ENCODE assay signal across 1 cellular context in genomic region chr12:6323340-6323994, GRCh38.
A peak's percentile ranks its signal among the peaks of the same experiment; 100 is the strongest.
TF ChIP-seq lines count a peak whose summit lies in the region.

No MANE protein-coding gene starts in this region.

TF ChIP-seq in HepG2, 621 proteins besides CTCF, POLR2A, EP300 and RAD21 (continued from another document and continues in another):
- no peak for TF ChIP-seq HNF1B (CRISPR knock-in tag; IDR thresholded peaks at IDR 0.05)
- no peak for TF ChIP-seq THAP11 (CRISPR knock-in tag; IDR thresholded peaks at IDR 0.05)
- TF ChIP-seq ZNF326 (CRISPR knock-in tag; IDR thresholded peaks at IDR 0.05; ENCODE audit: borderline replicate concordance), result no peak
- TF ChIP-seq ZFP37 (CRISPR knock-in tag; IDR thresholded peaks at IDR 0.05; ENCODE audit: borderline replicate concordance), result no peak
- TF ChIP-seq GLMP (CRISPR knock-in tag; IDR thresholded peaks at IDR 0.05; ENCODE audit: borderline replicate concordance), result no peak
- no peak for TF ChIP-seq ZNF761 (CRISPR knock-in tag; conservative IDR thresholded peaks at IDR 0.05)
- TF ChIP-seq ZNF567 (CRISPR knock-in tag; IDR thresholded peaks at IDR 0.05; ENCODE audit: borderline replicate concordance), result no peak
- TF ChIP-seq, protein P1, sequence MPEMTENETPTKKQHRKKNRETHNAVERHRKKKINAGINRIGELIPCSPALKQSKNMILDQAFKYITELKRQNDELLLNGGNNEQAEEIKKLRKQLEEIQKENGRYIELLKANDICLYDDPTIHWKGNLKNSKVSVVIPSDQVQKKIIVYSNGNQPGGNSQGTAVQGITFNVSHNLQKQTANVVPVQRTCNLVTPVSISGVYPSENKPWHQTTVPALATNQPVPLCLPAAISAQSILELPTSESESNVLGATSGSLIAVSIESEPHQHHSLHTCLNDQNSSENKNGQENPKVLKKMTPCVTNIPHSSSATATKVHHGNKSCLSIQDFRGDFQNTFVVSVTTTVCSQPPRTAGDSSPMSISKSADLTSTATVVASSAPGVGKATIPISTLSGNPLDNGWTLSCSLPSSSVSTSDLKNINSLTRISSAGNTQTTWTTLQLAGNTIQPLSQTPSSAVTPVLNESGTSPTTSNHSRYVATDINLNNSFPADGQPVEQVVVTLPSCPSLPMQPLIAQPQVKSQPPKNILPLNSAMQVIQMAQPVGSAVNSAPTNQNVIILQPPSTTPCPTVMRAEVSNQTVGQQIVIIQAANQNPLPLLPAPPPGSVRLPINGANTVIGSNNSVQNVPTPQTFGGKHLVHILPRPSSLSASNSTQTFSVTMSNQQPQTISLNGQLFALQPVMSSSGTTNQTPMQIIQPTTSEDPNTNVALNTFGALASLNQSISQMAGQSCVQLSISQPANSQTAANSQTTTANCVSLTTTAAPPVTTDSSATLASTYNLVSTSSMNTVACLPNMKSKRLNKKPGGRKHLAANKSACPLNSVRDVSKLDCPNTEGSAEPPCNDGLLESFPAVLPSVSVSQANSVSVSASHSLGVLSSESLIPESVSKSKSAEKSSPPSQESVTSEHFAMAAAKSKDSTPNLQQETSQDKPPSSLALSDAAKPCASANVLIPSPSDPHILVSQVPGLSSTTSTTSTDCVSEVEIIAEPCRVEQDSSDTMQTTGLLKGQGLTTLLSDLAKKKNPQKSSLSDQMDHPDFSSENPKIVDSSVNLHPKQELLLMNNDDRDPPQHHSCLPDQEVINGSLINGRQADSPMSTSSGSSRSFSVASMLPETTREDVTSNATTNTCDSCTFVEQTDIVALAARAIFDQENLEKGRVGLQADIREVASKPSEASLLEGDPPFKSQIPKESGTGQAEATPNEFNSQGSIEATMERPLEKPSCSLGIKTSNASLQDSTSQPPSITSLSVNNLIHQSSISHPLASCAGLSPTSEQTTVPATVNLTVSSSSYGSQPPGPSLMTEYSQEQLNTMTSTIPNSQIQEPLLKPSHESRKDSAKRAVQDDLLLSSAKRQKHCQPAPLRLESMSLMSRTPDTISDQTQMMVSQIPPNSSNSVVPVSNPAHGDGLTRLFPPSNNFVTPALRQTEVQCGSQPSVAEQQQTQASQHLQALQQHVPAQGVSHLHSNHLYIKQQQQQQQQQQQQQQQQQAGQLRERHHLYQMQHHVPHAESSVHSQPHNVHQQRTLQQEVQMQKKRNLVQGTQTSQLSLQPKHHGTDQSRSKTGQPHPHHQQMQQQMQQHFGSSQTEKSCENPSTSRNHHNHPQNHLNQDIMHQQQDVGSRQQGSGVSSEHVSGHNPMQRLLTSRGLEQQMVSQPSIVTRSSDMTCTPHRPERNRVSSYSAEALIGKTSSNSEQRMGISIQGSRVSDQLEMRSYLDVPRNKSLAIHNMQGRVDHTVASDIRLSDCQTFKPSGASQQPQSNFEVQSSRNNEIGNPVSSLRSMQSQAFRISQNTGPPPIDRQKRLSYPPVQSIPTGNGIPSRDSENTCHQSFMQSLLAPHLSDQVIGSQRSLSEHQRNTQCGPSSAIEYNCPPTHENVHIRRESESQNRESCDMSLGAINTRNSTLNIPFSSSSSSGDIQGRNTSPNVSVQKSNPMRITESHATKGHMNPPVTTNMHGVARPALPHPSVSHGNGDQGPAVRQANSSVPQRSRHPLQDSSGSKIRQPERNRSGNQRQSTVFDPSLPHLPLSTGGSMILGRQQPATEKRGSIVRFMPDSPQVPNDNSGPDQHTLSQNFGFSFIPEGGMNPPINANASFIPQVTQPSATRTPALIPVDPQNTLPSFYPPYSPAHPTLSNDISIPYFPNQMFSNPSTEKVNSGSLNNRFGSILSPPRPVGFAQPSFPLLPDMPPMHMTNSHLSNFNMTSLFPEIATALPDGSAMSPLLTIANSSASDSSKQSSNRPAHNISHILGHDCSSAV (CRISPR knock-in tag; IDR thresholded peaks at IDR 0.05; ENCODE audit: borderline replicate concordance), result no peak
- TF ChIP-seq DZIP1 (CRISPR knock-in tag; IDR thresholded peaks at IDR 0.05), result no peak
- no peak for TF ChIP-seq THAP7 (CRISPR knock-in tag; IDR thresholded peaks at IDR 0.05)
- peak; percentile 14 for TF ChIP-seq ASH2L (IDR thresholded peaks at IDR 0.05; ENCODE audit: insufficient read length, low read depth, low read length)
- TF ChIP-seq, protein P2, sequence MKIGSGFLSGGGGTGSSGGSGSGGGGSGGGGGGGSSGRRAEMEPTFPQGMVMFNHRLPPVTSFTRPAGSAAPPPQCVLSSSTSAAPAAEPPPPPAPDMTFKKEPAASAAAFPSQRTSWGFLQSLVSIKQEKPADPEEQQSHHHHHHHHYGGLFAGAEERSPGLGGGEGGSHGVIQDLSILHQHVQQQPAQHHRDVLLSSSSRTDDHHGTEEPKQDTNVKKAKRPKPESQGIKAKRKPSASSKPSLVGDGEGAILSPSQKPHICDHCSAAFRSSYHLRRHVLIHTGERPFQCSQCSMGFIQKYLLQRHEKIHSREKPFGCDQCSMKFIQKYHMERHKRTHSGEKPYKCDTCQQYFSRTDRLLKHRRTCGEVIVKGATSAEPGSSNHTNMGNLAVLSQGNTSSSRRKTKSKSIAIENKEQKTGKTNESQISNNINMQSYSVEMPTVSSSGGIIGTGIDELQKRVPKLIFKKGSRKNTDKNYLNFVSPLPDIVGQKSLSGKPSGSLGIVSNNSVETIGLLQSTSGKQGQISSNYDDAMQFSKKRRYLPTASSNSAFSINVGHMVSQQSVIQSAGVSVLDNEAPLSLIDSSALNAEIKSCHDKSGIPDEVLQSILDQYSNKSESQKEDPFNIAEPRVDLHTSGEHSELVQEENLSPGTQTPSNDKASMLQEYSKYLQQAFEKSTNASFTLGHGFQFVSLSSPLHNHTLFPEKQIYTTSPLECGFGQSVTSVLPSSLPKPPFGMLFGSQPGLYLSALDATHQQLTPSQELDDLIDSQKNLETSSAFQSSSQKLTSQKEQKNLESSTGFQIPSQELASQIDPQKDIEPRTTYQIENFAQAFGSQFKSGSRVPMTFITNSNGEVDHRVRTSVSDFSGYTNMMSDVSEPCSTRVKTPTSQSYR (CRISPR knock-in tag; IDR thresholded peaks at IDR 0.05; ENCODE audit: borderline replicate concordance), result no peak
- 0 out of 2 replicates have a peak, but pooled peaks have one; percentile 13 for TF ChIP-seq ZKSCAN8 (CRISPR knock-in tag; IDR thresholded peaks at IDR 0.05; ENCODE audit: borderline replicate concordance)
- TF ChIP-seq TSC22D2 (CRISPR knock-in tag; IDR thresholded peaks at IDR 0.05; ENCODE audit: borderline replicate concordance), result no peak
- no peak for TF ChIP-seq ZNF547 (CRISPR knock-in tag; IDR thresholded peaks at IDR 0.05)
- no peak for TF ChIP-seq ZNF501 (CRISPR knock-in tag; IDR thresholded peaks at IDR 0.05)
- TF ChIP-seq MAFF (IDR thresholded peaks at IDR 0.05; ENCODE audit: low read depth, low read length), result peak; percentile 50
- no peak for TF ChIP-seq RARG (CRISPR knock-in tag; IDR thresholded peaks at IDR 0.05; ENCODE audit: low read depth)
- no peak for TF ChIP-seq ZNF207 (IDR thresholded peaks at IDR 0.05; ENCODE audit: borderline replicate concordance)
- TF ChIP-seq ZFP41 (CRISPR knock-in tag; IDR thresholded peaks at IDR 0.05; ENCODE audit: borderline replicate concordance), result no peak
- no peak for TF ChIP-seq GFI1 (CRISPR knock-in tag; IDR thresholded peaks at IDR 0.05; ENCODE audit: borderline replicate concordance)
- TF ChIP-seq SMC3 (IDR thresholded peaks at IDR 0.05; ENCODE audit: low read length), result peak; percentile 65
- no peak for TF ChIP-seq NRL (CRISPR knock-in tag; IDR thresholded peaks at IDR 0.05; ENCODE audit: borderline replicate concordance)
- TF ChIP-seq ZNF563 (CRISPR knock-in tag; IDR thresholded peaks at IDR 0.05), result no peak
- TF ChIP-seq ESRRA (CRISPR knock-in tag; IDR thresholded peaks at IDR 0.05; ENCODE audit: low read depth), result no peak; the same call in 1 of the 2 replicates
- no peak for TF ChIP-seq SIX4 (CRISPR knock-in tag; IDR thresholded peaks at IDR 0.05)
- TF ChIP-seq, protein P3, sequence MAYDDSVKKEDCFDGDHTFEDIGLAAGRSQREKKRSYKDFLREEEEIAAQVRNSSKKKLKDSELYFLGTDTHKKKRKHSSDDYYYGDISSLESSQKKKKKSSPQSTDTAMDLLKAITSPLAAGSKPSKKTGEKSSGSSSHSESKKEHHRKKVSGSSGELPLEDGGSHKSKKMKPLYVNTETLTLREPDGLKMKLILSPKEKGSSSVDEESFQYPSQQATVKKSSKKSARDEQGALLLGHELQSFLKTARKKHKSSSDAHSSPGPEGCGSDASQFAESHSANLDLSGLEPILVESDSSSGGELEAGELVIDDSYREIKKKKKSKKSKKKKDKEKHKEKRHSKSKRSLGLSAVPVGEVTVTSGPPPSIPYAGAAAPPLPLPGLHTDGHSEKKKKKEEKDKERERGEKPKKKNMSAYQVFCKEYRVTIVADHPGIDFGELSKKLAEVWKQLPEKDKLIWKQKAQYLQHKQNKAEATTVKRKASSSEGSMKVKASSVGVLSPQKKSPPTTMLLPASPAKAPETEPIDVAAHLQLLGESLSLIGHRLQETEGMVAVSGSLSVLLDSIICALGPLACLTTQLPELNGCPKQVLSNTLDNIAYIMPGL (CRISPR knock-in tag; IDR thresholded peaks at IDR 0.05; ENCODE audit: borderline replicate concordance in 1 of 2, low read depth in 1 of 2), result 0 out of 4 replicates have a peak, but pooled peaks of 1 of the 2 experiments have one; percentile 48
- TF ChIP-seq ZNF891 (CRISPR knock-in tag; IDR thresholded peaks at IDR 0.05), result no peak
- no peak for TF ChIP-seq NFE2 (CRISPR knock-in tag; IDR thresholded peaks at IDR 0.05)
- no peak for TF ChIP-seq HNRNPLL (IDR thresholded peaks at IDR 0.05; ENCODE audit: low read depth, low read length, poor library complexity, severe bottlenecking)
- 0 out of 2 replicates have a peak, but pooled peaks have one; percentile 35 for TF ChIP-seq JUND (CRISPR knock-in tag; IDR thresholded peaks at IDR 0.05)
- TF ChIP-seq TOE1 (CRISPR knock-in tag; IDR thresholded peaks at IDR 0.05), result no peak
- no peak for TF ChIP-seq MTA1 (CRISPR knock-in tag; IDR thresholded peaks at IDR 0.05; ENCODE audit: borderline replicate concordance)
- no peak for TF ChIP-seq GATAD1 (CRISPR knock-in tag; IDR thresholded peaks at IDR 0.05)
- TF ChIP-seq SUZ12 (IDR thresholded peaks at IDR 0.05; ENCODE audit: low read depth, low read length), result no peak
- TF ChIP-seq, protein P4, sequence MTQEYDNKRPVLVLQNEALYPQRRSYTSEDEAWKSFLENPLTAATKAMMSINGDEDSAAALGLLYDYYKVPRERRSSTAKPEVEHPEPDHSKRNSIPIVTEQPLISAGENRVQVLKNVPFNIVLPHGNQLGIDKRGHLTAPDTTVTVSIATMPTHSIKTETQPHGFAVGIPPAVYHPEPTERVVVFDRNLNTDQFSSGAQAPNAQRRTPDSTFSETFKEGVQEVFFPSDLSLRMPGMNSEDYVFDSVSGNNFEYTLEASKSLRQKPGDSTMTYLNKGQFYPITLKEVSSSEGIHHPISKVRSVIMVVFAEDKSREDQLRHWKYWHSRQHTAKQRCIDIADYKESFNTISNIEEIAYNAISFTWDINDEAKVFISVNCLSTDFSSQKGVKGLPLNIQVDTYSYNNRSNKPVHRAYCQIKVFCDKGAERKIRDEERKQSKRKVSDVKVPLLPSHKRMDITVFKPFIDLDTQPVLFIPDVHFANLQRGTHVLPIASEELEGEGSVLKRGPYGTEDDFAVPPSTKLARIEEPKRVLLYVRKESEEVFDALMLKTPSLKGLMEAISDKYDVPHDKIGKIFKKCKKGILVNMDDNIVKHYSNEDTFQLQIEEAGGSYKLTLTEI (CRISPR knock-in tag; conservative IDR thresholded peaks at IDR 0.05), result no peak
- TF ChIP-seq NFE2L2 (IDR thresholded peaks at IDR 0.05; ENCODE audit: low read length), result no peak
- no peak for TF ChIP-seq KLF15 (CRISPR knock-in tag; IDR thresholded peaks at IDR 0.05; ENCODE audit: borderline replicate concordance)
- TF ChIP-seq NR1H2 (CRISPR knock-in tag; IDR thresholded peaks at IDR 0.05; ENCODE audit: borderline replicate concordance, low read depth), result no peak
- no peak for TF ChIP-seq AGO2 (optimal IDR thresholded peaks at IDR 0.05; ENCODE audit: low read depth, low read length)
- no peak for TF ChIP-seq ZBTB21 (CRISPR knock-in tag; IDR thresholded peaks at IDR 0.05)
- no peak for TF ChIP-seq ZNF572 (CRISPR knock-in tag; IDR thresholded peaks at IDR 0.05)
